ENCODE assay signal across 12 cellular contexts in genomic region chr18:22470511-22471181, GRCh38. TPM values are rescaled to one million over a fixed set of nuclear protein-coding genes. Genes with fewer than 3 reads are reported as not detected.
DNase-seq lines count a peak whose midpoint lies in the region; ATAC-seq and TF ChIP-seq lines count a peak whose summit lies in the region.
"Had no signal": no experiment of that assay in that cellular context is flagged by ENCODE, and none has a peak within 500 bp of the region (broad histone marks: within the 10 kb centered on the region; RNA-seq: fewer than 3 reads in every experiment).

No MANE protein-coding gene starts in this region.

- H3K18ac ChIP-seq in mesenchymal stem cell (ENCODE audit: low read depth in 1 of 2, low read length in 2 of 2), result peak overlapping the region; percentile 78 to 93

- peaks cover 3% of the 10 kb centered on the region for H3F3A ChIP-seq in PC-3 (ENCODE audit: low read length, unreplicated experiment)

- no TSS peak for BruUV-seq in PC-3 (replicated peaks; lab: Mats Ljungman, UMichigan)

- peak overlapping the region; percentile 79 for H3K9ac ChIP-seq in PC-3 (ENCODE audit: low read length)
- H3K9ac ChIP-seq in mesenchymal stem cell (ENCODE audit: low read length), result peak overlapping the region; percentile 50

- no peak for TF ChIP-seq POLR2A in uterus (IDR thresholded peaks at IDR 0.05)

- H3K4me3 ChIP-seq in PC-3 (ENCODE audit: low read length), result no peak overlapping the region
- no peak overlapping the region for H3K4me3 ChIP-seq in epithelial cell of esophagus (ENCODE audit: low read length)
- H3K4me3 ChIP-seq in mesenchymal stem cell (ENCODE audit: insufficient read depth in 1 of 2, low read depth in 1 of 2, low read length in 2 of 2), result no peak overlapping the region
- no peak overlapping the region for H3K4me3 ChIP-seq in uterus

- peak overlapping the region in 1 of 2 experiments; percentile 92 for H3K14ac ChIP-seq in mesenchymal stem cell (ENCODE audit: low read length in 2 of 2)

- H3K9me2 ChIP-seq in PC-3 (replicated peaks; ENCODE audit: low read length), result no peaks in the 10 kb centered on the region

- H3K79me1 ChIP-seq in mesenchymal stem cell (replicated peaks; ENCODE audit: low read length, poor library complexity, severe bottlenecking), result no peaks in the 10 kb centered on the region

- WGBS in mesenchymal stem cell, result 31% methylated on average over 11 of the region's 11 CpGs

- H2AFZ ChIP-seq in PC-3 (ENCODE audit: low read length) (peak overlapping the region; percentile 53), mesenchymal stem cell (ENCODE audit: low read depth, low read length) (no peak overlapping the region)

- peak overlapping the region; percentile 98 for H3K27ac ChIP-seq in PC-3 (ENCODE audit: low read length)
- peak overlapping the region; percentile 9 for H3K27ac ChIP-seq in mesenchymal stem cell (ENCODE audit: low read length, poor library complexity, severe bottlenecking)
- H3K27ac ChIP-seq in uterus, result peak overlapping the region; percentile 61 to 70

- peak overlapping the region; percentile 91 for H2BK15ac ChIP-seq in mesenchymal stem cell (ENCODE audit: low read depth, poor library complexity, severe bottlenecking)

- H2BK5ac ChIP-seq in mesenchymal stem cell (ENCODE audit: low read depth, low read length, poor library complexity, severe bottlenecking), result no peak overlapping the region

- H3K27me3 ChIP-seq in PC-3 (ENCODE audit: low read length), result no peaks in the 10 kb centered on the region
- H3K27me3 ChIP-seq in mesenchymal stem cell (ENCODE audit: control insufficient read depth in 1 of 2, insufficient read depth in 1 of 2, low read length in 2 of 2), result no peaks in the 10 kb centered on the region
- H3K27me3 ChIP-seq in uterus, result no peaks in the 10 kb centered on the region

- peak; percentile 6 for ATAC-seq in PC-3
- no peak for ATAC-seq in HG03571 (IDR thresholded peaks at IDR 0.05; ENCODE audit: unreplicated experiment)
- ATAC-seq: natural killer cell had no signal

- peak overlapping the region; percentile 29 for H4K8ac ChIP-seq in mesenchymal stem cell (ENCODE audit: low read length)

- no peaks in the 10 kb centered on the region for H4K20me1 ChIP-seq in PC-3 (ENCODE audit: low read length)

- intact Hi-C loops in PC-3 (cut with micrococcal nuclease), result no loop called here
- intact Hi-C loops in uterus (cut with DNase I; ENCODE audit: low total_unique reads), result loop anchor here (5.0 kb wide), 1 partner anchor 743 kb away; no protein-coding TSS in a partner anchor

- H3K4me2 ChIP-seq in PC-3 (ENCODE audit: low read length), result peak overlapping the region; percentile 50
- H3K4me2 ChIP-seq in mesenchymal stem cell (ENCODE audit: low read length, poor library complexity, severe bottlenecking), result peak overlapping the region; percentile 8

- H3K23ac ChIP-seq in mesenchymal stem cell (ENCODE audit: low read length in 2 of 2), result no peak overlapping the region

- H4K91ac ChIP-seq in mesenchymal stem cell (ENCODE audit: low read length), result peak overlapping the region; percentile 88

- no peak for TF ChIP-seq CTCF in PC-3 (conservative IDR thresholded peaks at IDR 0.05; ENCODE audit: low read depth, low read length)
- TF ChIP-seq CTCF in epithelial cell of esophagus (IDR thresholded peaks at IDR 0.05; ENCODE audit: insufficient read depth, low read depth, low read length, missing control alignments), result no peak
- TF ChIP-seq CTCF in uterus (IDR thresholded peaks at IDR 0.05), result no peak

- no peak overlapping the region for H2AK5ac ChIP-seq in mesenchymal stem cell (ENCODE audit: low read length, severe bottlenecking)

- CTCF ChIA-PET in PC-3 (lab: Charles Lee), result no interaction called here

- H3K4ac ChIP-seq in mesenchymal stem cell (ENCODE audit: low read depth in 1 of 2, low read length in 2 of 2), result peak overlapping the region; percentile 49 to 93

- peaks cover 4% of the 10 kb centered on the region; the same call in 1 of the 2 replicates for H3K36me3 ChIP-seq in PC-3 (ENCODE audit: low read depth, low read length)
- no peaks in the 10 kb centered on the region for H3K36me3 ChIP-seq in mesenchymal stem cell (ENCODE audit: control insufficient read depth in 1 of 2, insufficient read depth in 2 of 2, low read depth in 1 of 2, low read length in 2 of 2)
- no peaks in the 10 kb centered on the region for H3K36me3 ChIP-seq in uterus

- DNase-seq in PC-3 (peak; percentile 74), epithelial cell of esophagus (ENCODE audit: low read depth) (peak; percentile 65), mesenchymal stem cell (peak; percentile 52), uterus (no peak), NCI-H510A (lab: John Stamatoyannopoulos, UW) (no peak), NCI-H1436 (lab: John Stamatoyannopoulos, UW) (no peak)
- DNase-seq: DMS153; natural killer cell; NCI-H2029; stimulated activated CD4-positive, alpha-beta T cell treated with anti-CD3 and anti-CD28 coated beads, Interleukin-2, amount 100 ng/mL, for 24 hours had no signal

- no peaks in the 10 kb centered on the region for H3K9me3 ChIP-seq in PC-3 (ENCODE audit: low read length)
- H3K9me3 ChIP-seq in mesenchymal stem cell (ENCODE audit: control insufficient read depth, low read length), result peaks cover 4% of the 10 kb centered on the region
- no peaks in the 10 kb centered on the region for H3K9me3 ChIP-seq in uterus

- peak overlapping the region; percentile 86 to 99 for H2BK12ac ChIP-seq in mesenchymal stem cell (ENCODE audit: low read length in 2 of 2)

- peaks cover 63% of the 10 kb centered on the region for H3K4me1 ChIP-seq in PC-3 (ENCODE audit: insufficient read depth, low read length)
- H3K4me1 ChIP-seq in mesenchymal stem cell (ENCODE audit: control insufficient read depth, insufficient read depth, low read depth, low read length), result peaks cover 20% of the 10 kb centered on the region
- H3K4me1 ChIP-seq in uterus, result peaks cover 13 to 19% of the 10 kb centered on the region in 2 donors

- POLR2A ChIA-PET in PC-3 (lab: Charles Lee; ENCODE audit: unreplicated experiment), result interaction anchor here (0.5 kb wide), 1 partner anchor 17 kb away, joined by 20 read pairs; no protein-coding TSS in a partner anchor

- H3K79me2 ChIP-seq in PC-3 (ENCODE audit: low read length), result no peaks in the 10 kb centered on the region

- peak overlapping the region; percentile 43 for H2BK120ac ChIP-seq in mesenchymal stem cell (ENCODE audit: low read depth, low read length)

RNA-seq across cellular contexts. Expression of gene CTAGE1, which starts 52.9 kb away (rescaled TPM):
- not detected in 2 replicates for total RNA-seq in PC-3 (2014; rRNA removed)
- 0.03 TPM for polyA plus RNA-seq in mesenchymal stem cell (2013, experiment 1 of 2)
- polyA plus RNA-seq in mesenchymal stem cell (2013, experiment 2 of 2), result 0.01 TPM
- total RNA-seq in uterus, result not detected
- total RNA-seq: natural killer cell, OCI-LY7 had no signal

Comparison
In these comparisons a context has a peak if more than half of its experiments do, and no peak if none do; other contexts are left out.
1. DNase-seq: peak in PC-3 (single experiment), epithelial cell of esophagus (single experiment) and mesenchymal stem cell (single experiment); none in uterus (0 of 2), NCI-H510A (single experiment) and NCI-H1436 (single experiment).
2. H3K27ac ChIP-seq: peak in every context shown above with its lines; median percentile 98 in PC-3; 66 in uterus; 9 in mesenchymal stem cell.